In the genomic region with DNA sequence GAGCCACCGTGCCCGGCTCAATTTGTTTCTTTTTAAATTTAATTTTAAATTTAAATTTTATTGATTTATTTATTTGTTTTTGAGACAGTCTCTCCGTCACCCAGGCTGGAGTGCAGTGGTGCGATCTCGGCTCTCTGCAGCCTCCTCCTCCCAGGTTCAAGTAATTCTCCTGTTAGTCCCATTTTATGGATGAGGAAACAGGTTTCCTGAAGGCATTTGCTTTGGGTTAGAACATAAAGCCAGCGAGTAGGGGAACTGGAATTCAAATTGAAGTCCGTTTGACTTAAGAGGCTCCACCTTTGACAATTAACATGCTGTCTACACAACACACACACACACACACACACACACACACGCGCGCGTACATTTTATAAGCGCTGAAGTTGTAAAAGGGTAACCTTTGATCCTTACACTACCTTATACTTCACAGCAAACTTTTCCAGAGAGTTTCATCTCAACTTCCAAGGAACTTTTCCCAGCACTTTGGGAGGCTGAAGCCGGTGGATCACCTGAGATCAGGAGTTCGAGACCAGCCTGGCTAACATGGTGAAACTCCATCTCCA, we compare ENCODE assay signal across 20 cellular contexts.
DNase-seq lines count a peak whose midpoint lies in the region; ATAC-seq, FAIRE-seq and TF ChIP-seq lines count a peak whose summit lies in the region.
"Had no signal": no experiment of that assay in that cellular context is flagged by ENCODE, and none has a peak within 500 bp of the region (broad histone marks: within the 10 kb centered on the region; RNA-seq: fewer than 3 reads in every experiment).

No MANE protein-coding gene starts in this region.

- H3K9me3 ChIP-seq in testis, result no peaks in the 10 kb centered on the region
- H3K9me3 ChIP-seq: adrenal gland, sigmoid colon, SK-N-SH, suprapubic skin had no signal

- H3K36me3 ChIP-seq in testis (ENCODE audit: low read depth, missing control alignments), result no peaks in the 10 kb centered on the region
- H3K36me3 ChIP-seq: adrenal gland, sigmoid colon, suprapubic skin had no signal

- no peaks in the 10 kb centered on the region for H3K4me1 ChIP-seq in testis
- H3K4me1 ChIP-seq: adrenal gland, sigmoid colon had no signal

- no peak for DNase-seq in activated naive CD4-positive, alpha-beta T cell treated with anti-CD3 and anti-CD28 coated beads, Interleukin-2, amount 10 ng/mL, durations not matched to agents 7 days and 5 days
- DNase-seq in activated naive CD4-positive, alpha-beta T cell treated with anti-CD3 and anti-CD28 coated beads, Interleukin-2, amount 50 U/mL, for 16 hours, result no peak
- peak; percentile 71 for DNase-seq in LoVo (ENCODE audit: low spot score)
- no peak for DNase-seq in central memory CD8-positive, alpha-beta T cell (ENCODE audit: low spot score in 2 of 2)
- no peak for DNase-seq in stimulated activated effector memory CD8-positive, alpha-beta T cell treated with anti-CD3 and anti-CD28 coated beads, Interleukin-12 subunit alpha, Interleukin-12 subunit beta, amount 100 ng/mL, for 72 hours (ENCODE audit: low spot score in 2 of 2)
- no peak for DNase-seq in urothelium cell line (ENCODE audit: low spot score)
- no peak for DNase-seq in testis
- DNase-seq in SK-N-DZ (ENCODE audit: low spot score), result no peak
- DNase-seq: adrenal gland; central memory CD4-positive, alpha-beta T cell; DMS 273 treated with DMSO at 0.1 percent for 48 hours; MV-4-11; NCI-H2029; NCI-H510A treated with DMSO at 0.1 percent for 48 hours; OCI-M1; sigmoid colon; SK-N-SH had no signal

- intact Hi-C loops in testis (cut with DNase I; ENCODE audit: low total_unique reads), result no loop called here

- H3K27me3 ChIP-seq in testis, result no peaks in the 10 kb centered on the region
- H3K27me3 ChIP-seq: adrenal gland, sigmoid colon, suprapubic skin had no signal

- H3K36me3 Mint-ChIP-seq in activated naive CD4-positive, alpha-beta T cell treated with anti-CD3 and anti-CD28 coated beads, Interleukin-2, amount 10 ng/mL, durations not matched to agents 7 days and 5 days, result peaks cover 19% of the 10 kb centered on the region
- peaks cover 16% of the 10 kb centered on the region for H3K36me3 Mint-ChIP-seq in central memory CD8-positive, alpha-beta T cell (ENCODE audit: insufficient read depth)
- H3K36me3 Mint-ChIP-seq in stimulated activated effector memory CD8-positive, alpha-beta T cell treated with anti-CD3 and anti-CD28 coated beads, Interleukin-12 subunit alpha, Interleukin-12 subunit beta, amount 100 ng/mL, for 72 hours, result peaks cover 6% of the 10 kb centered on the region

- H3K27ac ChIP-seq in testis, result no peak overlapping the region
- H3K27ac ChIP-seq: adrenal gland, sigmoid colon, suprapubic skin had no signal

- peak overlapping the region; percentile 29 for H3K4me3 Mint-ChIP-seq in activated naive CD4-positive, alpha-beta T cell treated with anti-CD3 and anti-CD28 coated beads, Interleukin-2, amount 10 ng/mL, durations not matched to agents 7 days and 5 days
- no peak overlapping the region for H3K4me3 Mint-ChIP-seq in central memory CD8-positive, alpha-beta T cell
- H3K4me3 Mint-ChIP-seq in stimulated activated effector memory CD8-positive, alpha-beta T cell treated with anti-CD3 and anti-CD28 coated beads, Interleukin-12 subunit alpha, Interleukin-12 subunit beta, amount 100 ng/mL, for 72 hours, result peak overlapping the region; percentile 34

- CTCF ChIA-PET in activated naive CD4-positive, alpha-beta T cell treated with anti-CD3 and anti-CD28 coated beads, Interleukin-2, amount 10 ng/mL, durations not matched to agents 7 days and 5 days (lab: Charles Lee), result no interaction called here

- FAIRE-seq in urothelium cell line (lab: Jason Lieb, UNC), result no peak
- FAIRE-seq: endometrium had no signal

- H3K27me3 Mint-ChIP-seq in activated naive CD4-positive, alpha-beta T cell treated with anti-CD3 and anti-CD28 coated beads, Interleukin-2, amount 10 ng/mL, durations not matched to agents 7 days and 5 days, result no peaks in the 10 kb centered on the region
- H3K27me3 Mint-ChIP-seq in central memory CD8-positive, alpha-beta T cell, result no peaks in the 10 kb centered on the region

- H3K27ac Mint-ChIP-seq in activated naive CD4-positive, alpha-beta T cell treated with anti-CD3 and anti-CD28 coated beads, Interleukin-2, amount 10 ng/mL, durations not matched to agents 7 days and 5 days, result peak overlapping the region; percentile 95
- H3K27ac Mint-ChIP-seq in central memory CD8-positive, alpha-beta T cell (ENCODE audit: low read depth), result peak overlapping the region; percentile 100
- peak overlapping the region; percentile 40 for H3K27ac Mint-ChIP-seq in stimulated activated effector memory CD8-positive, alpha-beta T cell treated with anti-CD3 and anti-CD28 coated beads, Interleukin-12 subunit alpha, Interleukin-12 subunit beta, amount 100 ng/mL, for 72 hours

- TF ChIP-seq POLR2A in testis (IDR thresholded peaks at IDR 0.05), result no peak

- 79 to 96% methylated on average over 14 of the region's 14 CpGs for WGBS in testis, 2 donors

- no peak overlapping the region for H3K4me3 ChIP-seq in testis
- H3K4me3 ChIP-seq: adrenal gland, sigmoid colon, suprapubic skin had no signal

- ATAC-seq in central memory CD8-positive, alpha-beta T cell (replicated peaks; ENCODE audit: extremely low read depth, poor library complexity, severe bottlenecking), result no peak
- no peak for ATAC-seq in stimulated activated effector memory CD8-positive, alpha-beta T cell treated with anti-CD3 and anti-CD28 coated beads, Interleukin-12 subunit alpha, Interleukin-12 subunit beta, amount 100 ng/mL, for 72 hours
- ATAC-seq: HCT116 had no signal

- TF ChIP-seq CTCF in testis (IDR thresholded peaks at IDR 0.05), result no peak

- H3K4me1 Mint-ChIP-seq in activated naive CD4-positive, alpha-beta T cell treated with anti-CD3 and anti-CD28 coated beads, Interleukin-2, amount 10 ng/mL, durations not matched to agents 7 days and 5 days, result peaks cover 85% of the 10 kb centered on the region
- H3K4me1 Mint-ChIP-seq in central memory CD8-positive, alpha-beta T cell, result peaks cover 58% of the 10 kb centered on the region
- H3K4me1 Mint-ChIP-seq in stimulated activated effector memory CD8-positive, alpha-beta T cell treated with anti-CD3 and anti-CD28 coated beads, Interleukin-12 subunit alpha, Interleukin-12 subunit beta, amount 100 ng/mL, for 72 hours, result peaks cover 72% of the 10 kb centered on the region

- H3K9me3 Mint-ChIP-seq in activated naive CD4-positive, alpha-beta T cell treated with anti-CD3 and anti-CD28 coated beads, Interleukin-2, amount 10 ng/mL, durations not matched to agents 7 days and 5 days, result peaks cover 13% of the 10 kb centered on the region
- no peaks in the 10 kb centered on the region for H3K9me3 Mint-ChIP-seq in central memory CD8-positive, alpha-beta T cell
- H3K9me3 Mint-ChIP-seq in stimulated activated effector memory CD8-positive, alpha-beta T cell treated with anti-CD3 and anti-CD28 coated beads, Interleukin-12 subunit alpha, Interleukin-12 subunit beta, amount 100 ng/mL, for 72 hours, result peaks cover 4% of the 10 kb centered on the region

Comparison
In these comparisons a context has a peak if more than half of its experiments do, and no peak if none do; other contexts are left out.
1. H3K27ac Mint-ChIP-seq: peak in every context shown above with its lines; median percentile 100 in central memory CD8-positive, alpha-beta T cell; 95 in activated naive CD4-positive, alpha-beta T cell treated with anti-CD3 and anti-CD28 coated beads, Interleukin-2, amount 10 ng/mL, durations not matched to agents 7 days and 5 days; 40 in stimulated activated effector memory CD8-positive, alpha-beta T cell treated with anti-CD3 and anti-CD28 coated beads, Interleukin-12 subunit alpha, Interleukin-12 subunit beta, amount 100 ng/mL, for 72 hours.